Comparison of ENCODE assay signal across 8 cellular contexts in the genomic region with DNA sequence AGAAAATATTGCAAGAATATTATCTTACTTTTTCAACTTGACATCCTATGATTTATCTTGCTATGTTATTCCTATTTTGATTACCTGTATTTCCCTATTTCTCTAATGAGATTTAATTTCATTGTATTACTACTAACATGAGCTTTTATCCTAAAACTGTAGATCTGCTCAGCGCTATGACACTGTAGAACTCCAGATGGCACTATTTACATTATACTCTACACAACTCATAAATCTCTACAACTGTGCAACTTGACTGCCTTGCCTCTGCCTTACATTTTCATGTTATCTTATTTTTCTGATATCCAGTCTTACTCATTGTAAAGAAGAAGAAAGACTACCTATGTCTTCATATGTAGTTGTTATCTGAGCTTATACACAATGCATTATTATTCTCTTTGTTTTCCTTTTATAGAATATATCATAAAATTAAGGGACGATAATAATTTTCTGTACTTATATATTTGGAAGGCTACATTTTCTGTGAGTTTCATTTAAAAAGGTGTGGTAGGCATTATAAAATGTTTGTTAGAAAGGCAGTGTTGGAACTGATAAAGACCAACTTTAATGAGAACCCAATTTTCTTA. TPM values are rescaled to one million over a fixed set of nuclear protein-coding genes. Genes with fewer than 3 reads are reported as not detected.
DNase-seq lines count a peak whose midpoint lies in the region; ATAC-seq and TF ChIP-seq lines count a peak whose summit lies in the region.

No MANE protein-coding gene starts in this region.

- ATAC-seq in HG03354 (IDR thresholded peaks at IDR 0.05; ENCODE audit: poor library complexity, severe bottlenecking, unreplicated experiment) (peak; percentile 71), PC-3 (peak; percentile 91)

- intact Hi-C loops in PC-3 (cut with micrococcal nuclease) (loop anchor here (2.0 to 5.0 kb wide), 2 partner anchors 717 to 783 kb away; no protein-coding TSS in a partner anchor), tibial artery (cut with DNase I; ENCODE audit: low total_unique reads) (loop anchor here (10.0 kb wide), 1 partner anchor 1769 kb away; no protein-coding TSS in a partner anchor)

- H3K27me3 ChIP-seq in PC-3 (ENCODE audit: low read length) (no peaks in the 10 kb centered on the region), tibial artery (no peaks in the 10 kb centered on the region)
- no peaks in the 10 kb centered on the region for H3K27me3 ChIP-seq in effector memory CD4-positive, alpha-beta T cell (replicated peaks; ENCODE audit: control insufficient read depth, insufficient read depth, low read length, poor library complexity, severe bottlenecking)

- H3K9me2 ChIP-seq in PC-3 (replicated peaks; ENCODE audit: low read length): no peaks in the 10 kb centered on the region

- no peak overlapping the region for H3K9ac ChIP-seq in PC-3 (ENCODE audit: low read length)

- H3K9me3 ChIP-seq in PC-3 (ENCODE audit: low read length) (no peaks in the 10 kb centered on the region), tibial artery (no peaks in the 10 kb centered on the region)
- no peaks in the 10 kb centered on the region for H3K9me3 ChIP-seq in effector memory CD4-positive, alpha-beta T cell (ENCODE audit: control insufficient read depth, low read length)

- H2AFZ ChIP-seq in PC-3 (ENCODE audit: low read length): no peak overlapping the region

- H4K20me1 ChIP-seq in PC-3 (ENCODE audit: low read length): no peaks in the 10 kb centered on the region

- H3K36me3 ChIP-seq in PC-3 (ENCODE audit: low read depth, low read length) (peaks cover 49% of the 10 kb centered on the region), tibial artery (peaks cover 9 to 31% (median 21%) of the 10 kb centered on the region in 3 donors)
- H3K36me3 ChIP-seq in effector memory CD4-positive, alpha-beta T cell (ENCODE audit: control insufficient read depth, insufficient read depth, low read length): peaks cover 14% of the 10 kb centered on the region

- POLR2A ChIA-PET in PC-3 (lab: Charles Lee; ENCODE audit: unreplicated experiment): interaction anchor here (0.6 kb wide), 1 partner anchor 14 kb away, joined by 3 read pairs; no protein-coding TSS in a partner anchor

- H3F3A ChIP-seq in PC-3 (ENCODE audit: low read length, unreplicated experiment): no peaks in the 10 kb centered on the region

- peak; percentile 76 for TF ChIP-seq CTCF in PC-3 (conservative IDR thresholded peaks at IDR 0.05; ENCODE audit: low read depth, low read length)
- peak; percentile 9 to 16 for TF ChIP-seq CTCF in tibial artery (IDR thresholded peaks at IDR 0.05)

- DNase-seq in SKM-1 treated with dmso at 0.1 percent for 144 hours (lab: John Stamatoyannopoulos, UW; ENCODE audit: unreplicated experiment) (peak; percentile 4), SKM-1 (lab: John Stamatoyannopoulos, UW; ENCODE audit: unreplicated experiment) (no peak), PC-3 (peak; percentile 51), fibroblast of gingiva (ENCODE audit: low read depth) (peak; percentile 30), tibial artery (no peak)
- DNase-seq in stimulated activated CD4-positive, alpha-beta T cell treated with anti-CD3 and anti-CD28 coated beads, Interleukin-4, amount 100 ng/mL, for 1 hour: no peak
- DNase-seq in effector memory CD4-positive, alpha-beta T cell: no peak

- H3K79me2 ChIP-seq in PC-3 (ENCODE audit: low read length): no peaks in the 10 kb centered on the region

- H3K27ac ChIP-seq in PC-3 (ENCODE audit: low read length) (no peak overlapping the region), tibial artery (no peak overlapping the region)
- H3K27ac ChIP-seq in effector memory CD4-positive, alpha-beta T cell (ENCODE audit: insufficient read depth, low read length, poor library complexity, severe bottlenecking): no peak overlapping the region

- no peak overlapping the region for H3K4me2 ChIP-seq in PC-3 (ENCODE audit: low read length)

- H3K4me3 ChIP-seq in PC-3 (ENCODE audit: low read length) (no peak overlapping the region), tibial artery (no peak overlapping the region)
- H3K4me3 ChIP-seq in effector memory CD4-positive, alpha-beta T cell (ENCODE audit: insufficient read depth, low read depth, low read length, poor library complexity, severe bottlenecking): no peak overlapping the region

- H3K4me1 ChIP-seq in PC-3 (ENCODE audit: insufficient read depth, low read length) (no peaks in the 10 kb centered on the region), tibial artery (no peaks in the 10 kb centered on the region)
- no peaks in the 10 kb centered on the region for H3K4me1 ChIP-seq in effector memory CD4-positive, alpha-beta T cell (ENCODE audit: control insufficient read depth, insufficient read depth, low read length, poor library complexity, severe bottlenecking)

- CTCF ChIA-PET in PC-3 (lab: Charles Lee): interaction anchor here (0.5 to 1.0 kb wide), 4 partner anchors 22 to 607 kb away, joined by 3 to 4 read pairs (median 3); no protein-coding TSS in a partner anchor

- BruUV-seq in PC-3 (replicated peaks; lab: Mats Ljungman, UMichigan): TSS peak; percentile 11

RNA-seq across cellular contexts. Expression of gene NUP37, which starts 24.1 kb away (rescaled TPM):
- 81.6 and 84.3 TPM in 2 replicates for total RNA-seq in PC-3 (2014; rRNA removed)

RNA-seq across cellular contexts. Expression of gene PARPBP, which starts 24.2 kb away (rescaled TPM):
- total RNA-seq in PC-3 (2014; rRNA removed): 22.5 and 23.0 TPM in 2 replicates

RNA-seq across cellular contexts. Expression of gene WASHC3, which starts 34.0 kb away (rescaled TPM):
- total RNA-seq in PC-3 (2014; rRNA removed): 24.9 and 34.4 TPM in 2 replicates

Comparison
In these comparisons a context has a peak if more than half of its experiments do, and no peak if none do; other contexts are left out.
1. DNase-seq: peak in SKM-1 treated with dmso at 0.1 percent for 144 hours (single experiment), PC-3 (single experiment) and fibroblast of gingiva (single experiment); none in SKM-1 (single experiment), tibial artery (0 of 2), stimulated activated CD4-positive, alpha-beta T cell treated with anti-CD3 and anti-CD28 coated beads, Interleukin-4, amount 100 ng/mL, for 1 hour (single experiment) and effector memory CD4-positive, alpha-beta T cell (0 of 3).